Comparison of ENCODE assay signal across 9 cellular contexts in genomic region chrX:103554687-103555417, GRCh38. TPM values are rescaled to one million over a fixed set of nuclear protein-coding genes. Genes with fewer than 3 reads are reported as not detected.
A peak's percentile ranks its signal among the peaks of the same experiment; 100 is the strongest.
DNase-seq lines count a peak whose midpoint lies in the region; ATAC-seq, FAIRE-seq and TF ChIP-seq lines count a peak whose summit lies in the region.
"Had no signal": no experiment of that assay in that cellular context is flagged by ENCODE, and none has a peak within 500 bp of the region (broad histone marks: within the 10 kb centered on the region; RNA-seq: fewer than 3 reads in every experiment).

No MANE protein-coding gene starts in this region.

- peak; percentile 62 for FAIRE-seq in islet of Langerhans (lab: Jason Lieb, UNC)

- H3K4me3 ChIP-seq in brain microvascular endothelial cell (ENCODE audit: low read depth, low read length) = peak overlapping the region; percentile 64
- H3K4me3 ChIP-seq: BLaER1 had no signal

- in situ Hi-C loops in brain microvascular endothelial cell (cut with HindIII; ENCODE audit: low pct_ligation_motif_present, low sequenced_read_pairs) = no loop called here

- DNase-seq in SIG-M5 treated with dmso at 0.1 percent for 504 hours (lab: John Stamatoyannopoulos, UW; ENCODE audit: unreplicated experiment) = peak; percentile 12
- DNase-seq in SIG-M5 (lab: John Stamatoyannopoulos, UW) = no peak
- DNase-seq in T-helper 9 cell = peak; percentile 42
- DNase-seq in brain microvascular endothelial cell = peak; percentile 49
- DNase-seq in stimulated activated CD4-positive, alpha-beta T cell treated with anti-CD3 and anti-CD28 coated beads, Interleukin-4, amount 100 ng/mL, for 1 hour = peak; percentile 55
- no peak for DNase-seq in A172 (ENCODE audit: low spot score)

- no peak for TF ChIP-seq CTCF in brain microvascular endothelial cell (IDR thresholded peaks at IDR 0.05; ENCODE audit: low read depth, low read length, missing control alignments)

- no peaks in the 10 kb centered on the region for H3K27me3 ChIP-seq in brain microvascular endothelial cell (replicated peaks)
- H3K27me3 ChIP-seq: BLaER1 had no signal

- peak; percentile 95 for ATAC-seq in HG03175 (IDR thresholded peaks at IDR 0.05; ENCODE audit: unreplicated experiment)

- H3K36me3 ChIP-seq in brain microvascular endothelial cell (replicated peaks) = no peaks in the 10 kb centered on the region
- H3K36me3 ChIP-seq: BLaER1 had no signal

- H3K27ac ChIP-seq in brain microvascular endothelial cell = no peak overlapping the region
- H3K27ac ChIP-seq: BLaER1 had no signal

RNA-seq across cellular contexts. Expression of gene TCEAL4, which starts 30.5 kb away (rescaled TPM):
- total RNA-seq in A172 (2014; rRNA removed; shearing (Covaris generic)) = 63.3 and 63.9 TPM in 2 replicates

RNA-seq across cellular contexts. Expression of gene RAB40A, which starts 35.6 kb away (rescaled TPM):
- not detected in 2 replicates for total RNA-seq in A172 (2014; rRNA removed; shearing (Covaris generic))

RNA-seq across cellular contexts. Expression of gene TCEAL3, which starts 52.9 kb away (rescaled TPM):
- total RNA-seq in A172 (2014; rRNA removed; shearing (Covaris generic)) = 15.7 and 16.9 TPM in 2 replicates

Comparison
In these comparisons a context has a peak if more than half of its experiments do, and no peak if none do; other contexts are left out.
1. DNase-seq: peak in SIG-M5 treated with dmso at 0.1 percent for 504 hours (single experiment), T-helper 9 cell (single experiment), brain microvascular endothelial cell (single experiment) and stimulated activated CD4-positive, alpha-beta T cell treated with anti-CD3 and anti-CD28 coated beads, Interleukin-4, amount 100 ng/mL, for 1 hour (single experiment); none in SIG-M5 (single experiment) and A172 (single experiment).